1 cellular context compared by ENCODE assay signal in the genomic region with DNA sequence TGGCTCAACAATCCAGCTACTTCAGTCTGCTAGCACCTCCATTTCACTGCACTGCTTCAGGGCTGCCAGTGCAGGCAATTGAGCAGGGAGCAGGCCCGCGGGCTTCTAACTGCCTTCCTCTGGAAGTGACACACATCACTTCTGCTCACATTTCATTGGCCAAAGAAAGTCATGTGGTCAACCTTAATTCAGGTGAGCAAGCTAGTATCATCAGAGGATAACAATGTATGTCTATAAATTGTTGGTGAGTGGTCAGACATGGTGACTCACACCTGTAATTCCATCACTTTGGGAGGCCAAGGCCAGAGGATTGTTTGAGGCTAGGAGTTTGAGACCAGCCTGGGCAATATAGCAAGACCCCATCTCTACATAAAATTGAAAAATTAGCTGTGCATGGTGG.
TF ChIP-seq lines count a peak whose summit lies in the region.

No MANE protein-coding gene starts in this region.

TF ChIP-seq in HepG2, 621 proteins besides CTCF, POLR2A, EP300 and RAD21:
- TF ChIP-seq ZFAT (CRISPR knock-in tag; conservative IDR thresholded peaks at IDR 0.05), result no peak
- no peak for TF ChIP-seq ZSCAN31 (CRISPR knock-in tag; IDR thresholded peaks at IDR 0.05; ENCODE audit: low read depth)
- no peak for TF ChIP-seq ZNF569 (CRISPR knock-in tag; IDR thresholded peaks at IDR 0.05; ENCODE audit: borderline replicate concordance)
